ENCODE assay signal across 20 cellular contexts in genomic region chr1:4684142-4684541, GRCh38. TPM values are rescaled to one million over a fixed set of nuclear protein-coding genes. Genes with fewer than 3 reads are reported as not detected.
DNase-seq lines count a peak whose midpoint lies in the region; ATAC-seq, FAIRE-seq and TF ChIP-seq lines count a peak whose summit lies in the region.
"Had no signal": no experiment of that assay in that cellular context is flagged by ENCODE, and none has a peak within 500 bp of the region (broad histone marks: within the 10 kb centered on the region; RNA-seq: fewer than 3 reads in every experiment).

No MANE protein-coding gene starts in this region.

- H3K23ac ChIP-seq in H1 (ENCODE audit: insufficient read length), result no peak overlapping the region

- WGBS in H1 (ENCODE audit: extremely low coverage in 1 of 2, insufficient coverage in 1 of 2, insufficient read length in 1 of 2, insufficient replicate concordance in 2 of 2, low coverage in 1 of 2, low lambda C conversion rate in 2 of 2, missing lambda C conversion rate in 1 of 2), 2 experiments, result 84% methylated on average over 8 of the region's 8 CpGs; no CpG with 5 or more reads in 1 of the 2 experiments

- H4K8ac ChIP-seq in H1 (ENCODE audit: extremely low read depth, insufficient read depth, low read length), result no peak overlapping the region

- peaks cover 6% of the 10 kb centered on the region for H3K27me3 Mint-ChIP-seq in neural progenitor cell (ENCODE audit: insufficient read depth, low read depth)
- no peaks in the 10 kb centered on the region for H3K27me3 Mint-ChIP-seq in Calu3 (ENCODE audit: unreplicated experiment)

- no peak for TF ChIP-seq RAD21 in H1 (IDR thresholded peaks at IDR 0.05 in 1 of 2, conservative IDR thresholded peaks at IDR 0.05 in 1 of 2; ENCODE audit: low read depth in 2 of 2, low read length in 2 of 2)

- TF ChIP-seq CTCF in AG10803 (conservative IDR thresholded peaks at IDR 0.05; ENCODE audit: low read length) (no peak), RWPE2 (IDR thresholded peaks at IDR 0.05; ENCODE audit: poor library complexity, severe bottlenecking) (no peak), H1 (IDR thresholded peaks at IDR 0.05; ENCODE audit: control extremely low read depth in 1 of 3, insufficient read depth in 1 of 3, low read depth in 1 of 3, low read length in 3 of 3) (no peak), neural progenitor cell (IDR thresholded peaks at IDR 0.05) (no peak), A673 (conservative IDR thresholded peaks at IDR 0.05; ENCODE audit: low read depth, low read length) (no peak), Calu3 (IDR thresholded peaks at IDR 0.05; ENCODE audit: unreplicated experiment) (no peak), mucosa of descending colon (IDR thresholded peaks at IDR 0.05) (no peak)

- peaks cover 3% of the 10 kb centered on the region for H3K9me3 Mint-ChIP-seq in neural progenitor cell
- H3K9me3 Mint-ChIP-seq in Calu3 (ENCODE audit: low read depth, unreplicated experiment), result peaks cover 6% of the 10 kb centered on the region

- no TSS peak for BruUV-seq in A673 (replicated peaks; lab: Mats Ljungman, UMichigan)
- BruUV-seq in Calu3 (replicated peaks; lab: Mats Ljungman, UMichigan), result no TSS peak

- no peak overlapping the region for H2BK20ac ChIP-seq in H1 (ENCODE audit: low read length)

- H3K27ac ChIP-seq in RWPE2 (ENCODE audit: poor library complexity, severe bottlenecking) (no peak overlapping the region), H1 (ENCODE audit: low read depth, low read length) (no peak overlapping the region), neural progenitor cell (no peak overlapping the region), A673 (ENCODE audit: low read depth, low read length, poor library complexity, severe bottlenecking) (no peak overlapping the region)
- H3K27ac ChIP-seq: RWPE1, SJCRH30 had no signal

- no peak overlapping the region for H4K91ac ChIP-seq in H1 (replicated peaks; ENCODE audit: insufficient read length, low read length)

- H3K27me3 ChIP-seq in RWPE2 (ENCODE audit: insufficient read depth, poor library complexity, severe bottlenecking) (no peaks in the 10 kb centered on the region), H1 (replicated peaks in 1 of 4; ENCODE audit: control insufficient read depth in 3 of 4, extremely low read depth in 1 of 4, insufficient read depth in 3 of 4, low read length in 3 of 4) (no peaks in the 10 kb centered on the region; a peak in 1 of 7 replicates), neural progenitor cell (peaks cover 66% of the 10 kb centered on the region), A673 (replicated peaks; ENCODE audit: insufficient read depth, low read depth, low read length, poor library complexity) (peaks cover 5% of the 10 kb centered on the region)

- FAIRE-seq in H1 (lab: Jason Lieb, UNC), result no peak
- FAIRE-seq: A204.1 had no signal

- H3K4me1 Mint-ChIP-seq in neural progenitor cell (peaks cover 42% of the 10 kb centered on the region), Calu3 (ENCODE audit: low read depth, unreplicated experiment) (no peaks in the 10 kb centered on the region)
- H3K4me1 Mint-ChIP-seq: CD14-positive monocyte had no signal

- no peak overlapping the region for H2AFZ ChIP-seq in H1 (ENCODE audit: low read length)
- H2AFZ ChIP-seq in neural progenitor cell (replicated peaks), result no peak overlapping the region

- no peaks in the 10 kb centered on the region for H3K79me1 ChIP-seq in H1 (ENCODE audit: low read depth, low read length)

- peak overlapping the region; percentile 13; the same call in 1 of the 2 replicates for H2BK5ac ChIP-seq in H1 (ENCODE audit: low read depth, low read length)

- H3K4me2 ChIP-seq in H1 (ENCODE audit: insufficient read depth in 1 of 2, low read depth in 2 of 2, low read length in 2 of 2), result no peak overlapping the region; a peak in 1 of 4 replicates
- H3K4me2 ChIP-seq in neural progenitor cell, result peak overlapping the region; percentile 27

- peak; percentile 65; the same call in 2 of the 3 replicates for ATAC-seq in RWPE2 (ENCODE audit: low read depth)
- no peak for ATAC-seq in mucosa of descending colon

- intact Hi-C loops in A673 (cut with micrococcal nuclease; ENCODE audit: unreplicated experiment), result no loop called here
- intact Hi-C loops in Calu3 (cut with micrococcal nuclease; ENCODE audit: unreplicated experiment), result no loop called here
- intact Hi-C loops in mucosa of descending colon (cut with DNase I, micrococcal nuclease), result no loop called here

- H2BK15ac ChIP-seq in H1 (ENCODE audit: low read length), result no peak overlapping the region

- no peaks in the 10 kb centered on the region for H3K36me3 ChIP-seq in RWPE2 (ENCODE audit: low read depth)
- no peaks in the 10 kb centered on the region for H3K36me3 ChIP-seq in H1 (ENCODE audit: control insufficient read depth in 2 of 4, insufficient read depth in 4 of 4, low read length in 3 of 4)
- H3K36me3 ChIP-seq in neural progenitor cell, result no peaks in the 10 kb centered on the region
- H3K36me3 ChIP-seq in A673 (ENCODE audit: insufficient read depth, low read length, poor library complexity, severe bottlenecking), result no peaks in the 10 kb centered on the region
- no peaks in the 10 kb centered on the region for H3K36me3 ChIP-seq in mucosa of descending colon (ENCODE audit: low read depth)
- H3K36me3 ChIP-seq: SJCRH30 had no signal

- no peaks in the 10 kb centered on the region for H3K9me3 ChIP-seq in RWPE2 (ENCODE audit: severe bottlenecking)
- 0 out of 4 replicates have a peak, but pooled peaks cover 0 to 4% of the 10 kb centered on the region in 2 experiments for H3K9me3 ChIP-seq in H1 (ENCODE audit: insufficient read depth in 2 of 2, low read depth in 1 of 2, low read length in 1 of 2)
- H3K9me3 ChIP-seq in neural progenitor cell (ENCODE audit: low read depth), result no peaks in the 10 kb centered on the region
- no peaks in the 10 kb centered on the region for H3K9me3 ChIP-seq in A673 (ENCODE audit: low read depth, low read length, poor library complexity, severe bottlenecking)
- peaks cover 8% of the 10 kb centered on the region for H3K9me3 ChIP-seq in mucosa of descending colon
- H3K9me3 ChIP-seq: Caco-2, SJCRH30 had no signal

- no peaks in the 10 kb centered on the region for H3F3A ChIP-seq in neural progenitor cell (ENCODE audit: low read depth)

- no peak overlapping the region for H2BK12ac ChIP-seq in H1 (ENCODE audit: low read depth, low read length)

- H3K4me3 ChIP-seq in AG10803 (ENCODE audit: low read length), result no peak overlapping the region
- no peak overlapping the region for H3K4me3 ChIP-seq in RWPE2 (ENCODE audit: severe bottlenecking)
- H3K4me3 ChIP-seq in H1 (ENCODE audit: extremely low read depth in 1 of 4, insufficient read depth in 2 of 4, low read depth in 3 of 4, low read length in 4 of 4), result no peak overlapping the region
- H3K4me3 ChIP-seq in neural progenitor cell, result no peak overlapping the region
- no peak overlapping the region for H3K4me3 ChIP-seq in A673 (ENCODE audit: low read depth, low read length, poor library complexity, severe bottlenecking)
- H3K4me3 ChIP-seq in mucosa of descending colon, result no peak overlapping the region
- H3K4me3 ChIP-seq: SJCRH30 had no signal

- H3K4me1 ChIP-seq in RWPE2 (ENCODE audit: insufficient read depth, poor library complexity, severe bottlenecking) (no peaks in the 10 kb centered on the region), H1 (replicated peaks in 1 of 4; ENCODE audit: control insufficient read depth in 3 of 4, insufficient read depth in 4 of 4, low read length in 3 of 4) (peaks cover 3 to 7% (median 5%) of the 10 kb centered on the region in 4 experiments; a peak in 5 of 7 replicates), neural progenitor cell (peaks cover 12% of the 10 kb centered on the region), A673 (ENCODE audit: insufficient read depth, low read length, poor library complexity, severe bottlenecking) (no peaks in the 10 kb centered on the region), mucosa of descending colon (ENCODE audit: low read depth) (no peaks in the 10 kb centered on the region)
- H3K4me1 ChIP-seq: Caco-2, SJCRH30 had no signal

- no peak overlapping the region for H2AK5ac ChIP-seq in H1 (ENCODE audit: low read depth, low read length)

- H3K14ac ChIP-seq in H1 (ENCODE audit: insufficient read length), result no peak overlapping the region

- CTCF ChIA-PET in H1 (lab: Charles Lee; ENCODE audit: partially characterized antibody) (interaction anchor here (0.6 to 1.1 kb wide), 2 partner anchors 15 to 46 kb away, joined by 3 read pairs; no protein-coding TSS in a partner anchor), A673 (lab: Charles Lee) (no interaction called here), Calu3 (lab: Charles Lee) (no interaction called here)

- no peak overlapping the region for H4K5ac ChIP-seq in H1 (ENCODE audit: insufficient read length, low read depth, low read length)

- TF ChIP-seq EP300 in H1 (IDR thresholded peaks at IDR 0.05; ENCODE audit: borderline replicate concordance in 1 of 2, low read depth in 2 of 2, low read length in 2 of 2), result no peak

- no peaks in the 10 kb centered on the region for H4K20me1 ChIP-seq in H1 (replicated peaks in 1 of 2; ENCODE audit: control insufficient read depth in 1 of 2, insufficient read depth in 2 of 2, low read length in 2 of 2)
- peaks cover 10% of the 10 kb centered on the region for H4K20me1 ChIP-seq in neural progenitor cell (ENCODE audit: low read depth)

- DNase-seq in AG10803 (ENCODE audit: low read depth), result peak; percentile 13
- no peak for DNase-seq in RWPE2 (ENCODE audit: low spot score)
- DNase-seq in H1 (ENCODE audit: low read depth in 1 of 2, low spot score in 2 of 2), result no peak
- DNase-seq in neural progenitor cell (ENCODE audit: low spot score), result no peak
- DNase-seq in A673 (ENCODE audit: low spot score), result no peak
- DNase-seq in Calu3, result no peak
- no peak for DNase-seq in activated CD4-positive, alpha-beta T cell treated with anti-CD3 and anti-CD28 coated beads, Interleukin-2, amount 50 U/mL, for 1 hour
- DNase-seq in mucosa of descending colon, result no peak
- DNase-seq: Caco-2; NCI-H1417 treated with DMSO at 0.1 percent for 48 hours; NCI-H1930; NCI-H69; NK-92 treated with Interleukin-12 subunit alpha and Interleukin-12 subunit beta, amount 100 ng/mL, for 24 hours; SJCRH30 had no signal

- no peaks in the 10 kb centered on the region for H3K36me3 Mint-ChIP-seq in neural progenitor cell
- no peaks in the 10 kb centered on the region for H3K36me3 Mint-ChIP-seq in Calu3 (ENCODE audit: insufficient read depth, unreplicated experiment)
- H3K36me3 Mint-ChIP-seq: CD14-positive monocyte had no signal

- peaks cover 5% of the 10 kb centered on the region; the same call in 1 of the 2 replicates for H3K23me2 ChIP-seq in H1 (ENCODE audit: low read depth, low read length)

- H3K4ac ChIP-seq in H1 (replicated peaks; ENCODE audit: insufficient read length, low read depth, low read length), result no peak overlapping the region

- POLR2A ChIA-PET in H1 (lab: Charles Lee; ENCODE audit: partially characterized antibody) (interaction anchor here (0.6 kb wide), 1 partner anchor 719 kb away, joined by 3 read pairs; no protein-coding TSS in a partner anchor), A673 (lab: Charles Lee; ENCODE audit: low non-redundant PET) (no interaction called here)

- H3K79me2 ChIP-seq in H1 (ENCODE audit: control insufficient read depth in 1 of 2, insufficient read depth in 2 of 2, low read length in 2 of 2) (no peaks in the 10 kb centered on the region), neural progenitor cell (ENCODE audit: low read depth) (no peaks in the 10 kb centered on the region)

- no peak overlapping the region for H3K56ac ChIP-seq in H1 (replicated peaks; ENCODE audit: insufficient read length, low read depth, low read length)

- H3K18ac ChIP-seq in H1 (ENCODE audit: extremely low read depth, low read length), result no peak overlapping the region

- no peak overlapping the region for H3K4me3 Mint-ChIP-seq in neural progenitor cell
- no peak overlapping the region for H3K4me3 Mint-ChIP-seq in Calu3 (ENCODE audit: low read depth, unreplicated experiment)

- H3K27ac Mint-ChIP-seq in neural progenitor cell (no peak overlapping the region), Calu3 (ENCODE audit: unreplicated experiment) (no peak overlapping the region)

- no peak overlapping the region for H3K9ac ChIP-seq in H1 (replicated peaks in 1 of 4; ENCODE audit: extremely low read depth in 1 of 4, low read depth in 3 of 4, low read length in 3 of 4)
- H3K9ac ChIP-seq in neural progenitor cell, result no peak overlapping the region

- TF ChIP-seq POLR2A in H1 (IDR thresholded peaks at IDR 0.05; ENCODE audit: control extremely low read depth in 1 of 2, low read depth in 2 of 2, low read length in 2 of 2), result no peak

- no peak overlapping the region for H2BK120ac ChIP-seq in H1 (replicated peaks; ENCODE audit: low read depth, low read length)

RNA-seq across cellular contexts. Expression of gene AJAP1, which starts 29.7 kb away (rescaled TPM):
- total RNA-seq in H1 (2021; fragmentation: NEBNext Ultra II Directional; extraction: Animal tissue kit (Norgen Biotek cat#: 25700)), result 6.2 and 6.6 TPM in 2 replicates
- 1.9 and 2.2 TPM in 2 replicates for polyA plus RNA-seq in H1 (2011; rRNA removed)
- 1.7 TPM for polyA plus RNA-seq in H1 (2011; cell fraction: cytosol; rRNA removed)
- 3.2 TPM for polyA plus RNA-seq in H1 (2011; cell fraction: nucleus; rRNA removed)
- polyA plus RNA-seq in H1 (2012, experiment 1 of 2), result 1.9 to 2.8 TPM (median 2.2 TPM) in 4 replicates
- polyA plus RNA-seq in H1 (2012, experiment 2 of 2), result 1.4 TPM
- polyA plus RNA-seq in H1 (2013, experiment 1 of 2), result 2.6 TPM
- 2.9 TPM for polyA plus RNA-seq in H1 (2013, experiment 2 of 2)
- polyA minus RNA-seq in H1 (2011; rRNA and poly(A)+ RNA removed), result 1.5 and 2.4 TPM in 2 replicates
- 0.95 TPM for polyA minus RNA-seq in H1 (2011; cell fraction: cytosol; rRNA and poly(A)+ RNA removed)
- 3.6 TPM for polyA minus RNA-seq in H1 (2011; cell fraction: nucleus; rRNA and poly(A)+ RNA removed)
- total RNA-seq in neural progenitor cell (ENCODE audit: low replicate concordance) (0.19 and 0.21 TPM in 2 replicates), A673 (2021) (not detected in 2 replicates), Calu3 (2022) (not detected in 2 replicates), mucosa of descending colon (1 to 10 TPM in 1 of 3 donors, under 1 TPM in 2; 0.09 to 1.1 (median 0.17) TPM)
- total RNA-seq: Caco-2, HT-29, LHCN-M2, OCI-LY7, SJCRH30 had no signal
- polyA plus RNA-seq: CD14-positive monocyte had no signal
